Comparison of ENCODE assay signal across 22 cellular contexts in genomic region chr21:45332415-45332814, GRCh38. TPM values are rescaled to one million over a fixed set of nuclear protein-coding genes. Genes with fewer than 3 reads are reported as not detected.
DNase-seq lines count a peak whose midpoint lies in the region; ATAC-seq, FAIRE-seq and TF ChIP-seq lines count a peak whose summit lies in the region.
"Had no signal": no experiment of that assay in that cellular context is flagged by ENCODE, and none has a peak within 500 bp of the region (broad histone marks: within the 10 kb centered on the region; RNA-seq: fewer than 3 reads in every experiment).

No MANE protein-coding gene starts in this region.

- no peak overlapping the region for H3K9ac ChIP-seq in K562 (ENCODE audit: insufficient read depth in 1 of 2, low read depth in 2 of 2, low read length in 2 of 2)
- no peak overlapping the region for H3K9ac ChIP-seq in smooth muscle cell (ENCODE audit: low read depth)

- no peak overlapping the region for H2AFZ ChIP-seq in K562 (ENCODE audit: low read depth, low read length)
- H2AFZ ChIP-seq in smooth muscle cell (ENCODE audit: low read depth) = no peak overlapping the region

- H3K4me3 ChIP-seq in K562 (no peak overlapping the region), smooth muscle cell (no peak overlapping the region), tibial artery (no peak overlapping the region)
- H3K4me3 ChIP-seq: lower lobe of right lung, pancreas, SJCRH30, suprapubic skin had no signal

- CTCF ChIA-PET in K562 (lab: Yijun Ruan, JAX; ENCODE audit: low intra/inter-chr PET ratio) = no interaction called here

- no peaks in the 10 kb centered on the region for H3K79me2 ChIP-seq in K562 (ENCODE audit: control insufficient read depth, insufficient read depth, low read length)
- H3K79me2 ChIP-seq in smooth muscle cell (ENCODE audit: low read depth) = no peaks in the 10 kb centered on the region

- 19% methylated on average over 4 of the region's 4 CpGs for WGBS in K562 (ENCODE audit: insufficient coverage, low coverage, missing lambda C conversion rate)
- 80% methylated on average over 4 of the region's 4 CpGs for WGBS in smooth muscle cell (ENCODE audit: low lambda C conversion rate)

- no TSS peak for BruUV-seq in K562 (replicated peaks; lab: Mats Ljungman, UMichigan)

- FAIRE-seq in HTR-8/SVneo (lab: Jason Lieb, UNC) (peak; percentile 97), K562 (lab: Jason Lieb, UNC) (peak; percentile 70)
- FAIRE-seq: pancreas had no signal

- H3F3A ChIP-seq in smooth muscle cell (ENCODE audit: low read depth) = no peaks in the 10 kb centered on the region

- H3K36me3 ChIP-seq in K562 (ENCODE audit: control insufficient read depth, insufficient read depth, low read length) (no peaks in the 10 kb centered on the region), smooth muscle cell (ENCODE audit: low read depth) (no peaks in the 10 kb centered on the region), tibial artery (no peaks in the 10 kb centered on the region)
- H3K36me3 ChIP-seq: lower lobe of right lung, pancreas, SJCRH30, suprapubic skin had no signal

- in situ Hi-C loops in K562 (cut with MboI) = no loop called here

- no peaks in the 10 kb centered on the region for H3K9me1 ChIP-seq in K562 (ENCODE audit: control insufficient read depth, insufficient read depth, low read length)

- no peak for ATAC-seq in K562
- ATAC-seq: activated CD8-positive, alpha-beta memory T cell treated with anti-CD3 and anti-CD28 coated beads, Interleukin-2, amount 10 ng/mL, durations not matched to agents 7 days and 5 days; lower lobe of right lung; pancreas; PC-3 had no signal

- no peak overlapping the region for H3K4me3 Mint-ChIP-seq in mesothelial cell of epicardium
- H3K4me3 Mint-ChIP-seq: activated CD8-positive, alpha-beta memory T cell treated with anti-CD3 and anti-CD28 coated beads, Interleukin-2, amount 10 ng/mL, durations not matched to agents 7 days and 5 days; activated naive CD4-positive, alpha-beta T cell treated with anti-CD3 and anti-CD28 coated beads, Interleukin-2, amount 10 ng/mL, durations not matched to agents 7 days and 5 days; HFFc6 had no signal

- no peak for TF ChIP-seq POLR2A in K562 (conservative IDR thresholded peaks at IDR 0.05)

- H3K27me3 ChIP-seq in K562 (ENCODE audit: control insufficient read depth in 2 of 2, insufficient read depth in 2 of 2, low read length in 2 of 2) (peaks cover 66 to 81% of the 10 kb centered on the region in 2 experiments), smooth muscle cell (ENCODE audit: low read depth) (no peaks in the 10 kb centered on the region), tibial artery (no peaks in the 10 kb centered on the region)
- H3K27me3 ChIP-seq: pancreas had no signal

- DNase-seq in HTR-8/SVneo (ENCODE audit: insufficient read length, low spot score) = no peak
- no peak for DNase-seq in K562 (ENCODE audit: extremely low read depth in 1 of 4, low spot score in 3 of 4)
- no peak for DNase-seq in mesothelial cell of epicardium (ENCODE audit: low spot score in 2 of 2, unreplicated experiment in 2 of 2)
- no peak for DNase-seq in smooth muscle cell (lab: John Stamatoyannopoulos, UW; ENCODE audit: unreplicated experiment)
- DNase-seq in GF-D8 (lab: John Stamatoyannopoulos, UW) = no peak
- DNase-seq in NCI-H82 (lab: John Stamatoyannopoulos, UW) = no peak
- no peak for DNase-seq in tibial artery
- DNase-seq: activated CD4-positive, alpha-beta T cell treated with anti-CD3 and anti-CD28 coated beads for 48 hours; activated CD8-positive, alpha-beta memory T cell treated with anti-CD3 and anti-CD28 coated beads, Interleukin-2, amount 10 ng/mL, durations not matched to agents 7 days and 5 days; activated naive CD4-positive, alpha-beta T cell treated with anti-CD3 and anti-CD28 coated beads, Interleukin-2, amount 10 ng/mL, durations not matched to agents 7 days and 5 days; DMS53; GDM1; HFFc6; NCI-H1092; NCI-H187 treated with DMSO at 0.1 percent for 48 hours; NCI-H345; PC-3; SJCRH30; stimulated activated CD4-positive, alpha-beta T cell treated with anti-CD3 and anti-CD28 coated beads, Interleukin-1b, Interleukin-23, amount 100 ng/mL, for 48 hours had no signal

- peaks cover 46% of the 10 kb centered on the region for H3K4me1 Mint-ChIP-seq in mesothelial cell of epicardium
- H3K4me1 Mint-ChIP-seq: activated CD8-positive, alpha-beta memory T cell treated with anti-CD3 and anti-CD28 coated beads, Interleukin-2, amount 10 ng/mL, durations not matched to agents 7 days and 5 days; activated naive CD4-positive, alpha-beta T cell treated with anti-CD3 and anti-CD28 coated beads, Interleukin-2, amount 10 ng/mL, durations not matched to agents 7 days and 5 days had no signal

- TF ChIP-seq RAD21 in K562 (CRISPR knock-in tag; conservative IDR thresholded peaks at IDR 0.05 in 1 of 2, IDR thresholded peaks at IDR 0.05 in 1 of 2) = no peak

- H3K4me1 ChIP-seq in K562 (replicated peaks in 1 of 2; ENCODE audit: control insufficient read depth in 2 of 2, insufficient read depth in 2 of 2, low read length in 2 of 2) = peaks cover 0 to 34% of the 10 kb centered on the region in 2 experiments; a peak in 1 of 5 replicates
- peaks cover 34% of the 10 kb centered on the region for H3K4me1 ChIP-seq in smooth muscle cell (ENCODE audit: low read depth)
- peaks cover 0 to 46% (median 16%) of the 10 kb centered on the region in 4 donors for H3K4me1 ChIP-seq in tibial artery

- no peaks in the 10 kb centered on the region for H3K27me3 Mint-ChIP-seq in mesothelial cell of epicardium (ENCODE audit: low read depth)
- H3K27me3 Mint-ChIP-seq: activated CD8-positive, alpha-beta memory T cell treated with anti-CD3 and anti-CD28 coated beads, Interleukin-2, amount 10 ng/mL, durations not matched to agents 7 days and 5 days had no signal

- no peak for TF ChIP-seq EP300 in K562 (IDR thresholded peaks at IDR 0.05; ENCODE audit: low read length)

- no peak overlapping the region for H3K27ac ChIP-seq in K562 (ENCODE audit: extremely low read depth, low read depth, low read length)
- H3K27ac ChIP-seq in smooth muscle cell (ENCODE audit: low read depth) = peak overlapping the region; percentile 82
- H3K27ac ChIP-seq in tibial artery = no peak overlapping the region
- H3K27ac ChIP-seq: lower lobe of right lung, pancreas, SJCRH30, suprapubic skin had no signal

- intact Hi-C loops in K562 (cut with micrococcal nuclease) = no loop called here
- intact Hi-C loops in tibial artery (cut with DNase I; ENCODE audit: low total_unique reads) = no loop called here

- H3K9me3 Mint-ChIP-seq in mesothelial cell of epicardium = no peaks in the 10 kb centered on the region
- H3K9me3 Mint-ChIP-seq: activated naive CD4-positive, alpha-beta T cell treated with anti-CD3 and anti-CD28 coated beads, Interleukin-2, amount 10 ng/mL, durations not matched to agents 7 days and 5 days; HFFc6 had no signal

- 0 out of 2 replicates have a peak, but pooled peaks cover 2% of the 10 kb centered on the region for H3K9me3 ChIP-seq in K562 (replicated peaks; ENCODE audit: control insufficient read depth, insufficient read depth, low read depth, low read length)
- no peaks in the 10 kb centered on the region for H3K9me3 ChIP-seq in smooth muscle cell (replicated peaks; ENCODE audit: low read depth)
- no peaks in the 10 kb centered on the region for H3K9me3 ChIP-seq in tibial artery
- H3K9me3 ChIP-seq: lower lobe of right lung, pancreas, SJCRH30, suprapubic skin had no signal

- POLR2A ChIA-PET in K562 (lab: Yijun Ruan, JAX) = interaction anchor here (0.6 kb wide), 1 partner anchor 9 kb away, joined by 3 read pairs; no protein-coding TSS in a partner anchor

- TF ChIP-seq CTCF in K562 (IDR thresholded peaks at IDR 0.05 in 2 of 3, conservative IDR thresholded peaks at IDR 0.05 in 1 of 3; ENCODE audit: insufficient read depth in 2 of 3, low read depth in 1 of 3, low read length in 3 of 3) (no peak), mesothelial cell of epicardium (IDR thresholded peaks at IDR 0.05; ENCODE audit: unreplicated experiment) (no peak), smooth muscle cell (IDR thresholded peaks at IDR 0.05; ENCODE audit: borderline replicate concordance, insufficient read depth, poor library complexity, severe bottlenecking) (no peak), tibial artery (IDR thresholded peaks at IDR 0.05) (no peak)

- H3K4me2 ChIP-seq in K562 (ENCODE audit: insufficient read depth, low read length) (no peak overlapping the region), smooth muscle cell (no peak overlapping the region)

- peak overlapping the region; percentile 57 for H3K27ac Mint-ChIP-seq in mesothelial cell of epicardium
- H3K27ac Mint-ChIP-seq: activated CD8-positive, alpha-beta memory T cell treated with anti-CD3 and anti-CD28 coated beads, Interleukin-2, amount 10 ng/mL, durations not matched to agents 7 days and 5 days; activated naive CD4-positive, alpha-beta T cell treated with anti-CD3 and anti-CD28 coated beads, Interleukin-2, amount 10 ng/mL, durations not matched to agents 7 days and 5 days; HFFc6 had no signal

- H4K20me1 ChIP-seq in K562 (replicated peaks; ENCODE audit: control insufficient read depth, insufficient read depth, low read length) = peaks cover 40% of the 10 kb centered on the region
- H4K20me1 ChIP-seq in smooth muscle cell (ENCODE audit: low read depth) = no peaks in the 10 kb centered on the region

- no peaks in the 10 kb centered on the region for H3K36me3 Mint-ChIP-seq in mesothelial cell of epicardium
- H3K36me3 Mint-ChIP-seq: activated CD8-positive, alpha-beta memory T cell treated with anti-CD3 and anti-CD28 coated beads, Interleukin-2, amount 10 ng/mL, durations not matched to agents 7 days and 5 days; activated naive CD4-positive, alpha-beta T cell treated with anti-CD3 and anti-CD28 coated beads, Interleukin-2, amount 10 ng/mL, durations not matched to agents 7 days and 5 days had no signal

RNA-seq across cellular contexts. Expression of gene POFUT2, which starts 44.7 kb away (rescaled TPM):
- total RNA-seq in K562 (2011; cell fraction: chromatin; rRNA removed; ENCODE audit: low replicate concordance) = 120 and 232 TPM in 2 replicates
- total RNA-seq in K562 (2011; cell fraction: nucleolus; rRNA removed) = 126 and 138 TPM in 2 replicates
- 113 and 131 TPM in 2 replicates for total RNA-seq in K562 (2011; cell fraction: nucleoplasm; rRNA removed)
- total RNA-seq in K562 (2014; rRNA removed) (11.0 and 16.7 TPM in 2 replicates), K562 (2014; rRNA removed; fragmentation: Illumina TruSeq; extraction: Trizol) (7.6 and 9.2 TPM in 2 replicates), K562 (2015; rRNA removed; fragmentation: Illumina TruSeq; extraction: Trizol) (9.2 and 9.5 TPM in 2 replicates), K562 (2021) (24.2 and 24.6 TPM in 2 replicates), mesothelial cell of epicardium (62.5 to 64.7 TPM (median 63.4 TPM) in 3 replicates), smooth muscle cell (32.1 and 58.3 TPM in 2 replicates)
- polyA plus RNA-seq in K562 (2011; rRNA removed) (15.6 and 25.2 TPM in 2 replicates), K562 (2014; fragmentation: Illumina TruSeq; extraction: Trizol) (18.0 and 21.0 TPM in 2 replicates), K562 (2014; fragmentation: Nextera tagmentation; extraction: Ambion mirVana) (1 to 10 TPM; 1.1 to 2.9 TPM), K562 (2014; rRNA removed) (18.3 and 21.2 TPM in 2 replicates), smooth muscle cell (69.6 and 70.0 TPM in 2 replicates)
- polyA plus RNA-seq in K562 (2011; cell fraction: cytosol; rRNA removed) = 9.5 and 12.5 TPM in 2 replicates
- polyA plus RNA-seq in K562 (2011; cell fraction: nucleus; rRNA removed) = 152 and 163 TPM in 2 replicates
- polyA plus RNA-seq in K562 (2012) = 16.7 and 35.4 TPM in 2 replicates
- polyA minus RNA-seq in K562 (2011; rRNA and poly(A)+ RNA removed) = 6.4 and 6.5 TPM in 2 replicates
- polyA minus RNA-seq in K562 (2011; cell fraction: cytosol; rRNA and poly(A)+ RNA removed) = 3.6 and 8.4 TPM in 2 replicates
- polyA minus RNA-seq in K562 (2011; cell fraction: nucleus; rRNA and poly(A)+ RNA removed) = 33.5 and 49.3 TPM in 2 replicates
